Comparison of ENCODE assay signal across 29 cellular contexts in the genomic region with DNA sequence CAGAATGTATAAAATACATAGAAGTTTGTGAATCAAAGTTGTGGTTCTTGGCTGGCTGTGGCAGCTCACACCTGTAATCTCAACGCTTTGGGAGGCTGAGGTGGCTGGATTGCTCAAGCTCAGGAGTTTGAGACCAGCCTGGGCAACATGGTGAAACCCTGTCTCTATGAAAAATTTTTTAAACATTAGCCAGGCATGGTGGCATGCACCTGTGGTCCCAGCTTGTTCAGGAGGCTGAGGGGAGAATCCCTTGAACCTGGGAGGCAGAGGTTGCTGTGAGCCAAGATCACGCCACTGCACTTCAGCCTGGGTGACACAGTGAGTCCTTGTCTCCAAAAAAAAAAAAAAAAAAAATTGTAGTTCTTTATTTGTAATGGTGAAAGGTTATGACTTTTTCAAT.
"Had no signal": no experiment of that assay in that cellular context is flagged by ENCODE, and none has a peak within 500 bp of the region (broad histone marks: within the 10 kb centered on the region; RNA-seq: fewer than 3 reads in every experiment).

No MANE protein-coding gene starts in this region.

- H3K36me3 Mint-ChIP-seq: stimulated activated effector memory CD8-positive, alpha-beta T cell treated with anti-CD3 and anti-CD28 coated beads, Interleukin-12 subunit alpha, Interleukin-12 subunit beta, amount 100 ng/mL, for 72 hours; stimulated activated memory B cell treated with anti-CD40 and anti-IgM and Interleukin-4, amounts not matched to agents 10 μg/mL and 1 μg/mL and 100 μg/mL, for 72 hours; stimulated activated naive B cell treated with anti-CD40 and anti-IgM and Interleukin-4, amounts not matched to agents 10 μg/mL and 1 μg/mL and 100 μg/mL, for 72 hours; type B pancreatic cell had no signal

- H3K36me3 ChIP-seq: stomach, suprapubic skin, thoracic aorta, thyroid gland, tibial artery, tibial nerve, transverse colon, upper lobe of left lung, upper lobe of right lung, uterus, vagina had no signal

- ATAC-seq: stimulated activated effector memory CD8-positive, alpha-beta T cell treated with anti-CD3 and anti-CD28 coated beads, Interleukin-12 subunit alpha, Interleukin-12 subunit beta, amount 100 ng/mL, for 72 hours; stimulated activated memory B cell treated with anti-CD40 and anti-IgM and Interleukin-4, amounts not matched to agents 10 μg/mL and 1 μg/mL and 100 μg/mL, for 72 hours; stimulated activated naive B cell treated with anti-CD40 and anti-IgM and Interleukin-4, amounts not matched to agents 10 μg/mL and 1 μg/mL and 100 μg/mL, for 72 hours; stimulated activated naive CD8-positive, alpha-beta T cell treated with anti-CD3 and anti-CD28 coated beads, Interleukin-15, amount 100 ng/mL, for 72 hours; stimulated activated naive CD8-positive, alpha-beta T cell treated with anti-CD3 and anti-CD28 coated beads, Interleukin-15, Interleukin-2, amounts not matched to agents 100 U/mL and 50 U/mL, for 24 hours; upper lobe of right lung had no signal

- H3K4me3 ChIP-seq: stomach, suprapubic skin, testis, thoracic aorta, thyroid gland, tibial artery, tibial nerve, transverse colon, upper lobe of left lung, upper lobe of right lung, uterus, vagina had no signal

- H3K27me3 ChIP-seq: stomach, suprapubic skin, testis, thyroid gland, tibial artery, tibial nerve, transverse colon, upper lobe of left lung, upper lobe of right lung, uterus, vagina had no signal

- H3K9me3 Mint-ChIP-seq: stimulated activated effector memory CD8-positive, alpha-beta T cell treated with anti-CD3 and anti-CD28 coated beads, Interleukin-12 subunit alpha, Interleukin-12 subunit beta, amount 100 ng/mL, for 72 hours; stimulated activated memory B cell treated with anti-CD40 and anti-IgM and Interleukin-4, amounts not matched to agents 10 μg/mL and 1 μg/mL and 100 μg/mL, for 72 hours; stimulated activated naive B cell treated with anti-CD40 and anti-IgM and Interleukin-4, amounts not matched to agents 10 μg/mL and 1 μg/mL and 100 μg/mL, for 72 hours; stimulated activated naive CD8-positive, alpha-beta T cell treated with anti-CD3 and anti-CD28 coated beads, Interleukin-15, amount 100 ng/mL, for 72 hours; stimulated activated naive CD8-positive, alpha-beta T cell treated with anti-CD3 and anti-CD28 coated beads, Interleukin-15, Interleukin-2, amounts not matched to agents 100 ng/mL and 50 ng/mL, for 24 hours; type B pancreatic cell had no signal

- H3K27ac Mint-ChIP-seq: stimulated activated effector memory CD8-positive, alpha-beta T cell treated with anti-CD3 and anti-CD28 coated beads, Interleukin-12 subunit alpha, Interleukin-12 subunit beta, amount 100 ng/mL, for 72 hours; stimulated activated memory B cell treated with anti-CD40 and anti-IgM and Interleukin-4, amounts not matched to agents 10 μg/mL and 1 μg/mL and 100 μg/mL, for 72 hours; stimulated activated naive B cell treated with anti-CD40 and anti-IgM and Interleukin-4, amounts not matched to agents 10 μg/mL and 1 μg/mL and 100 μg/mL, for 72 hours; stimulated activated naive CD8-positive, alpha-beta T cell treated with anti-CD3 and anti-CD28 coated beads, Interleukin-15, amount 100 ng/mL, for 72 hours; stimulated activated naive CD8-positive, alpha-beta T cell treated with anti-CD3 and anti-CD28 coated beads, Interleukin-15, Interleukin-2, amounts not matched to agents 100 ng/mL and 50 ng/mL, for 24 hours; type B pancreatic cell had no signal

- H3K4me1 Mint-ChIP-seq: stimulated activated effector memory CD8-positive, alpha-beta T cell treated with anti-CD3 and anti-CD28 coated beads, Interleukin-12 subunit alpha, Interleukin-12 subunit beta, amount 100 ng/mL, for 72 hours; stimulated activated memory B cell treated with anti-CD40 and anti-IgM and Interleukin-4, amounts not matched to agents 10 μg/mL and 1 μg/mL and 100 μg/mL, for 72 hours; stimulated activated naive B cell treated with anti-CD40 and anti-IgM and Interleukin-4, amounts not matched to agents 10 μg/mL and 1 μg/mL and 100 μg/mL, for 72 hours; stimulated activated naive CD8-positive, alpha-beta T cell treated with anti-CD3 and anti-CD28 coated beads, Interleukin-15, amount 100 ng/mL, for 72 hours had no signal

- H3K9me3 ChIP-seq: stomach, suprapubic skin, testis, thoracic aorta, thyroid gland, tibial artery, tibial nerve, transverse colon, upper lobe of left lung, upper lobe of right lung, uterus, vagina had no signal

- DNase-seq: stimulated activated CD4-positive, alpha-beta T cell treated with anti-CD3 and anti-CD28 coated beads, Interleukin-2, amount 100 ng/mL, for 48 hours; stimulated activated CD4-positive, alpha-beta T cell treated with anti-CD3 and anti-CD28 coated beads, Interleukin-4, amount 100 ng/mL, for 1 hour; stimulated activated CD4-positive, alpha-beta T cell treated with anti-CD3 and anti-CD28 coated beads, Interleukin-4, amount 100 ng/mL, for 24 hours; stimulated activated CD4-positive, alpha-beta T cell treated with anti-CD3 and anti-CD28 coated beads, Interleukin-4, amount 100 ng/mL, for 4 hours; stimulated activated CD8-positive, alpha-beta memory T cell treated with anti-CD3 and anti-CD28 coated beads, Interleukin-4, amount 100 ng/mL, for 48 hours; stimulated activated naive B cell treated with anti-CD40 and anti-IgM and Interleukin-4, amounts not matched to agents 10 μg/mL and 1 μg/mL and 100 μg/mL, for 72 hours; stimulated activated naive CD4-positive, alpha-beta T cell; stimulated activated naive CD4-positive, alpha-beta T cell treated with Interleukin-2 at 50 U/mL for 16 hours; stimulated activated naive CD8-positive, alpha-beta T cell treated with anti-CD3 and anti-CD28 coated beads, Interleukin-15, amount 100 ng/mL, for 72 hours; stimulated activated naive CD8-positive, alpha-beta T cell treated with anti-CD3 and anti-CD28 coated beads, Interleukin-15, Interleukin-2, amounts not matched to agents 100 U/mL and 50 U/mL, for 24 hours; stomach; substantia nigra; testis; thyroid gland; tibial artery; transverse colon; trophoblast cell; upper lobe of left lung; upper lobe of right lung; uterus had no signal

- H3K27me3 Mint-ChIP-seq: stimulated activated memory B cell treated with anti-CD40 and anti-IgM and Interleukin-4, amounts not matched to agents 10 μg/mL and 1 μg/mL and 100 μg/mL, for 72 hours; stimulated activated naive B cell treated with anti-CD40 and anti-IgM and Interleukin-4, amounts not matched to agents 10 μg/mL and 1 μg/mL and 100 μg/mL, for 72 hours; stimulated activated naive CD8-positive, alpha-beta T cell treated with anti-CD3 and anti-CD28 coated beads, Interleukin-15, amount 100 ng/mL, for 72 hours; stimulated activated naive CD8-positive, alpha-beta T cell treated with anti-CD3 and anti-CD28 coated beads, Interleukin-15, Interleukin-2, amounts not matched to agents 100 ng/mL and 50 ng/mL, for 24 hours; type B pancreatic cell had no signal

- H3K4me1 ChIP-seq: stomach, suprapubic skin, testis, thyroid gland, tibial artery, tibial nerve, upper lobe of left lung, upper lobe of right lung, uterus, vagina had no signal

- H3K4me3 Mint-ChIP-seq: stimulated activated effector memory CD8-positive, alpha-beta T cell treated with anti-CD3 and anti-CD28 coated beads, Interleukin-12 subunit alpha, Interleukin-12 subunit beta, amount 100 ng/mL, for 72 hours; stimulated activated memory B cell treated with anti-CD40 and anti-IgM and Interleukin-4, amounts not matched to agents 10 μg/mL and 1 μg/mL and 100 μg/mL, for 72 hours; stimulated activated naive B cell treated with anti-CD40 and anti-IgM and Interleukin-4, amounts not matched to agents 10 μg/mL and 1 μg/mL and 100 μg/mL, for 72 hours; stimulated activated naive CD8-positive, alpha-beta T cell treated with anti-CD3 and anti-CD28 coated beads, Interleukin-15, amount 100 ng/mL, for 72 hours; stimulated activated naive CD8-positive, alpha-beta T cell treated with anti-CD3 and anti-CD28 coated beads, Interleukin-15, Interleukin-2, amounts not matched to agents 100 ng/mL and 50 ng/mL, for 24 hours; type B pancreatic cell had no signal

- FAIRE-seq: urothelium cell line had no signal

- H3K27ac ChIP-seq: stomach, suprapubic skin, testis, thoracic aorta, thyroid gland, tibial artery, tibial nerve, transverse colon, upper lobe of left lung, upper lobe of right lung, uterus, vagina had no signal
